In genomic region chr14:77622562-77622961, GRCh38 we compare ENCODE assay signal across 1 cellular context.
TF ChIP-seq lines count a peak whose summit lies in the region.

No MANE protein-coding gene starts in this region.

TF ChIP-seq in GM23338, 12 proteins besides CTCF, POLR2A, EP300 and RAD21 (continued from another document):
- TF ChIP-seq, protein P1, sequence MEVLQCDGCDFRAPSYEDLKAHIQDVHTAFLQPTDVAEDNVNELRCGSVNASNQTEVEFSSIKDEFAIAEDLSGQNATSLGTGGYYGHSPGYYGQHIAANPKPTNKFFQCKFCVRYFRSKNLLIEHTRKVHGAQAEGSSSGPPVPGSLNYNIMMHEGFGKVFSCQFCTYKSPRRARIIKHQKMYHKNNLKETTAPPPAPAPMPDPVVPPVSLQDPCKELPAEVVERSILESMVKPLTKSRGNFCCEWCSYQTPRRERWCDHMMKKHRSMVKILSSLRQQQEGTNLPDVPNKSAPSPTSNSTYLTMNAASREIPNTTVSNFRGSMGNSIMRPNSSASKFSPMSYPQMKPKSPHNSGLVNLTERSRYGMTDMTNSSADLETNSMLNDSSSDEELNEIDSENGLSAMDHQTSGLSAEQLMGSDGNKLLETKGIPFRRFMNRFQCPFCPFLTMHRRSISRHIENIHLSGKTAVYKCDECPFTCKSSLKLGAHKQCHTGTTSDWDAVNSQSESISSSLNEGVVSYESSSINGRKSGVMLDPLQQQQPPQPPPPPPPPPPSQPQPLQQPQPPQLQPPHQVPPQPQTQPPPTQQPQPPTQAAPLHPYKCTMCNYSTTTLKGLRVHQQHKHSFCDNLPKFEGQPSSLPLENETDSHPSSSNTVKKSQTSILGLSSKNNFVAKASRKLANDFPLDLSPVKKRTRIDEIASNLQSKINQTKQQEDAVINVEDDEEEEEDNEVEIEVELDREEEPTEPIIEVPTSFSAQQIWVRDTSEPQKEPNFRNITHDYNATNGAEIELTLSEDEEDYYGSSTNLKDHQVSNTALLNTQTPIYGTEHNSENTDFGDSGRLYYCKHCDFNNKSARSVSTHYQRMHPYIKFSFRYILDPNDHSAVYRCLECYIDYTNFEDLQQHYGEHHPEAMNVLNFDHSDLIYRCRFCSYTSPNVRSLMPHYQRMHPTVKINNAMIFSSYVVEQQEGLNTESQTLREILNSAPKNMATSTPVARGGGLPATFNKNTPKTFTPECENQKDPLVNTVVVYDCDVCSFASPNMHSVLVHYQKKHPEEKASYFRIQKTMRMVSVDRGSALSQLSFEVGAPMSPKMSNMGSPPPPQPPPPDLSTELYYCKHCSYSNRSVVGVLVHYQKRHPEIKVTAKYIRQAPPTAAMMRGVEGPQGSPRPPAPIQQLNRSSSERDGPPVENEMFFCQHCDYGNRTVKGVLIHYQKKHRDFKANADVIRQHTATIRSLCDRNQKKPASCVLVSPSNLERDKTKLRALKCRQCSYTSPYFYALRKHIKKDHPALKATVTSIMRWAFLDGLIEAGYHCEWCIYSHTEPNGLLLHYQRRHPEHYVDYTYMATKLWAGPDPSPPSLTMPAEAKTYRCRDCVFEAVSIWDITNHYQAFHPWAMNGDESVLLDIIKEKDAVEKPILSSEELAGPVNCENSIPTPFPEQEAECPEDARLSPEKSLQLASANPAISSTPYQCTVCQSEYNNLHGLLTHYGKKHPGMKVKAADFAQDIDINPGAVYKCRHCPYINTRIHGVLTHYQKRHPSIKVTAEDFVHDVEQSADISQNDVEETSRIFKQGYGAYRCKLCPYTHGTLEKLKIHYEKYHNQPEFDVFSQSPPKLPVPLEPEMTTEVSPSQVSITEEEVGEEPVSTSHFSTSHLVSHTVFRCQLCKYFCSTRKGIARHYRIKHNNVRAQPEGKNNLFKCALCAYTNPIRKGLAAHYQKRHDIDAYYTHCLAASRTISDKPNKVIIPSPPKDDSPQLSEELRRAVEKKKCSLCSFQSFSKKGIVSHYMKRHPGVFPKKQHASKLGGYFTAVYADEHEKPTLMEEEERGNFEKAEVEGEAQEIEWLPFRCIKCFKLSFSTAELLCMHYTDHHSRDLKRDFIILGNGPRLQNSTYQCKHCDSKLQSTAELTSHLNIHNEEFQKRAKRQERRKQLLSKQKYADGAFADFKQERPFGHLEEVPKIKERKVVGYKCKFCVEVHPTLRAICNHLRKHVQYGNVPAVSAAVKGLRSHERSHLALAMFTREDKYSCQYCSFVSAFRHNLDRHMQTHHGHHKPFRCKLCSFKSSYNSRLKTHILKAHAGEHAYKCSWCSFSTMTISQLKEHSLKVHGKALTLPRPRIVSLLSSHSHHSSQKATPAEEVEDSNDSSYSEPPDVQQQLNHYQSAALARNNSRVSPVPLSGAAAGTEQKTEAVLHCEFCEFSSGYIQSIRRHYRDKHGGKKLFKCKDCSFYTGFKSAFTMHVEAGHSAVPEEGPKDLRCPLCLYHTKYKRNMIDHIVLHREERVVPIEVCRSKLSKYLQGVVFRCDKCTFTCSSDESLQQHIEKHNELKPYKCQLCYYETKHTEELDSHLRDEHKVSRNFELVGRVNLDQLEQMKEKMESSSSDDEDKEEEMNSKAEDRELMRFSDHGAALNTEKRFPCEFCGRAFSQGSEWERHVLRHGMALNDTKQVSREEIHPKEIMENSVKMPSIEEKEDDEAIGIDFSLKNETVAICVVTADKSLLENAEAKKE (CRISPR knock-in tag; IDR thresholded peaks at IDR 0.05) = no peak
- TF ChIP-seq EZH2 (IDR thresholded peaks at IDR 0.05; ENCODE audit: low read depth, unreplicated experiment) (no peak), ZNF114 (CRISPR knock-in tag; IDR thresholded peaks at IDR 0.05) (no peak)
- TF ChIP-seq, protein P2, sequence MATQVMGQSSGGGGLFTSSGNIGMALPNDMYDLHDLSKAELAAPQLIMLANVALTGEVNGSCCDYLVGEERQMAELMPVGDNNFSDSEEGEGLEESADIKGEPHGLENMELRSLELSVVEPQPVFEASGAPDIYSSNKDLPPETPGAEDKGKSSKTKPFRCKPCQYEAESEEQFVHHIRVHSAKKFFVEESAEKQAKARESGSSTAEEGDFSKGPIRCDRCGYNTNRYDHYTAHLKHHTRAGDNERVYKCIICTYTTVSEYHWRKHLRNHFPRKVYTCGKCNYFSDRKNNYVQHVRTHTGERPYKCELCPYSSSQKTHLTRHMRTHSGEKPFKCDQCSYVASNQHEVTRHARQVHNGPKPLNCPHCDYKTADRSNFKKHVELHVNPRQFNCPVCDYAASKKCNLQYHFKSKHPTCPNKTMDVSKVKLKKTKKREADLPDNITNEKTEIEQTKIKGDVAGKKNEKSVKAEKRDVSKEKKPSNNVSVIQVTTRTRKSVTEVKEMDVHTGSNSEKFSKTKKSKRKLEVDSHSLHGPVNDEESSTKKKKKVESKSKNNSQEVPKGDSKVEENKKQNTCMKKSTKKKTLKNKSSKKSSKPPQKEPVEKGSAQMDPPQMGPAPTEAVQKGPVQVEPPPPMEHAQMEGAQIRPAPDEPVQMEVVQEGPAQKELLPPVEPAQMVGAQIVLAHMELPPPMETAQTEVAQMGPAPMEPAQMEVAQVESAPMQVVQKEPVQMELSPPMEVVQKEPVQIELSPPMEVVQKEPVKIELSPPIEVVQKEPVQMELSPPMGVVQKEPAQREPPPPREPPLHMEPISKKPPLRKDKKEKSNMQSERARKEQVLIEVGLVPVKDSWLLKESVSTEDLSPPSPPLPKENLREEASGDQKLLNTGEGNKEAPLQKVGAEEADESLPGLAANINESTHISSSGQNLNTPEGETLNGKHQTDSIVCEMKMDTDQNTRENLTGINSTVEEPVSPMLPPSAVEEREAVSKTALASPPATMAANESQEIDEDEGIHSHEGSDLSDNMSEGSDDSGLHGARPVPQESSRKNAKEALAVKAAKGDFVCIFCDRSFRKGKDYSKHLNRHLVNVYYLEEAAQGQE (IDR thresholded peaks at IDR 0.05; ENCODE audit: unreplicated experiment) = no peak
- TF ChIP-seq, protein P3, sequence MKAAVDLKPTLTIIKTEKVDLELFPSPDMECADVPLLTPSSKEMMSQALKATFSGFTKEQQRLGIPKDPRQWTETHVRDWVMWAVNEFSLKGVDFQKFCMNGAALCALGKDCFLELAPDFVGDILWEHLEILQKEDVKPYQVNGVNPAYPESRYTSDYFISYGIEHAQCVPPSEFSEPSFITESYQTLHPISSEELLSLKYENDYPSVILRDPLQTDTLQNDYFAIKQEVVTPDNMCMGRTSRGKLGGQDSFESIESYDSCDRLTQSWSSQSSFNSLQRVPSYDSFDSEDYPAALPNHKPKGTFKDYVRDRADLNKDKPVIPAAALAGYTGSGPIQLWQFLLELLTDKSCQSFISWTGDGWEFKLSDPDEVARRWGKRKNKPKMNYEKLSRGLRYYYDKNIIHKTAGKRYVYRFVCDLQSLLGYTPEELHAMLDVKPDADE (IDR thresholded peaks at IDR 0.05) = no peak
TF ChIP-seq in GM23338: peak in this region for 0.
